Comparison of ENCODE assay signal across 8 cellular contexts in genomic region chr3:184335291-184335660, GRCh38. TPM values are rescaled to one million over a fixed set of nuclear protein-coding genes. Genes with fewer than 3 reads are reported as not detected.
A peak's percentile ranks its signal among the peaks of the same experiment; 100 is the strongest.
DNase-seq lines count a peak whose midpoint lies in the region; ATAC-seq and TF ChIP-seq lines count a peak whose summit lies in the region.

No MANE protein-coding gene starts in this region.

- no peaks in the 10 kb centered on the region for H3K4me1 ChIP-seq in Caco-2
- peaks cover 0 to 6% (median 0%) of the 10 kb centered on the region in 4 donors for H3K4me1 ChIP-seq in right lobe of liver
- peaks cover 32 to 47% (median 39%) of the 10 kb centered on the region in 4 donors for H3K4me1 ChIP-seq in upper lobe of left lung

- H3K27ac ChIP-seq in right lobe of liver: peak overlapping the region; percentile 70 to 91 (median 75)
- peak overlapping the region; percentile 93 to 97 (median 95) for H3K27ac ChIP-seq in upper lobe of left lung

- peak overlapping the region; percentile 53 for H3K27ac Mint-ChIP-seq in Caco-2 (ENCODE audit: unreplicated experiment)
- H3K27ac Mint-ChIP-seq in activated naive CD8-positive, alpha-beta T cell treated with anti-CD3 and anti-CD28 coated beads for 36 hours: peak overlapping the region; percentile 89

- no peaks in the 10 kb centered on the region for H3K27me3 ChIP-seq in Caco-2 (replicated peaks; ENCODE audit: control insufficient read depth, insufficient read depth, low read length)
- H3K27me3 ChIP-seq in right lobe of liver: no peaks in the 10 kb centered on the region
- no peaks in the 10 kb centered on the region for H3K27me3 ChIP-seq in upper lobe of left lung

- POLR2A ChIA-PET in Caco-2 (lab: Charles Lee): no interaction called here

- peak overlapping the region; percentile 77 for H3K4me3 Mint-ChIP-seq in Caco-2 (ENCODE audit: unreplicated experiment)
- peak overlapping the region; percentile 80 for H3K4me3 Mint-ChIP-seq in activated naive CD8-positive, alpha-beta T cell treated with anti-CD3 and anti-CD28 coated beads for 36 hours

- no TSS peak for BruUV-seq in Caco-2 (replicated peaks; lab: Mats Ljungman, UMichigan)

- TF ChIP-seq CTCF in Caco-2 (IDR thresholded peaks at IDR 0.05; ENCODE audit: insufficient read depth in 1 of 2, low read depth in 1 of 2, low read length in 1 of 2, severe bottlenecking in 1 of 2, unreplicated experiment in 1 of 2): no peak
- TF ChIP-seq CTCF in right lobe of liver (IDR thresholded peaks at IDR 0.05): no peak
- TF ChIP-seq CTCF in upper lobe of left lung (IDR thresholded peaks at IDR 0.05): no peak

- TF ChIP-seq POLR2A in right lobe of liver (IDR thresholded peaks at IDR 0.05) (no peak), upper lobe of left lung (IDR thresholded peaks at IDR 0.05) (no peak)

- H3K36me3 ChIP-seq in Caco-2 (ENCODE audit: control insufficient read depth, insufficient read depth, low read length) (peaks cover 6% of the 10 kb centered on the region), right lobe of liver (peaks cover 12 to 49% (median 33%) of the 10 kb centered on the region in 4 donors), upper lobe of left lung (peaks cover 32 to 52% (median 43%) of the 10 kb centered on the region in 4 donors)

- H3K4me1 Mint-ChIP-seq in Caco-2 (ENCODE audit: low read depth, unreplicated experiment): no peaks in the 10 kb centered on the region
- H3K4me1 Mint-ChIP-seq in activated naive CD8-positive, alpha-beta T cell treated with anti-CD3 and anti-CD28 coated beads for 36 hours: peaks cover 45% of the 10 kb centered on the region

- H3K9me3 Mint-ChIP-seq in Caco-2 (ENCODE audit: unreplicated experiment): no peaks in the 10 kb centered on the region
- H3K9me3 Mint-ChIP-seq in activated naive CD8-positive, alpha-beta T cell treated with anti-CD3 and anti-CD28 coated beads for 36 hours: no peaks in the 10 kb centered on the region

- H3K4me3 ChIP-seq in Caco-2 (ENCODE audit: low read depth, low read length): peak overlapping the region; percentile 23
- H3K4me3 ChIP-seq in right lobe of liver: peak overlapping the region in 2 of 3 donors; percentile 65 to 68
- H3K4me3 ChIP-seq in upper lobe of left lung: peak overlapping the region in 3 of 4 donors; percentile 67 to 93 (median 87)

- WGBS in right lobe of liver (ENCODE audit: insufficient coverage, low coverage, low lambda C conversion rate, missing lambda C conversion rate): 36% methylated on average over 3 of the region's 4 CpGs
- 61 to 94% methylated on average over 2 to 4 of the region's 4 CpGs for WGBS in upper lobe of left lung, 2 donors

- peak; percentile 5 for ATAC-seq in HG03159 (IDR thresholded peaks at IDR 0.05; ENCODE audit: unreplicated experiment)
- ATAC-seq in right lobe of liver: peak; percentile 8 to 24 (median 10)
- peak in 1 of 2 donors; percentile 0 for ATAC-seq in upper lobe of left lung (ENCODE audit: low FRiP score in 2 of 2)

- no peaks in the 10 kb centered on the region for H3K9me3 ChIP-seq in Caco-2
- H3K9me3 ChIP-seq in right lobe of liver: no peaks in the 10 kb centered on the region
- H3K9me3 ChIP-seq in upper lobe of left lung: no peaks in the 10 kb centered on the region

- H3K36me3 Mint-ChIP-seq in Caco-2 (ENCODE audit: insufficient read depth, unreplicated experiment): peaks cover 86% of the 10 kb centered on the region
- H3K36me3 Mint-ChIP-seq in activated naive CD8-positive, alpha-beta T cell treated with anti-CD3 and anti-CD28 coated beads for 36 hours: peaks cover 39% of the 10 kb centered on the region

- intact Hi-C loops in Caco-2 (cut with micrococcal nuclease; ENCODE audit: unreplicated experiment) (no loop called here), right lobe of liver (cut with DNase I) (no loop called here)

- CTCF ChIA-PET in Caco-2 (lab: Charles Lee): interaction anchor here (1.0 kb wide), 1 partner anchor 10 kb away, joined by 3 read pairs; no protein-coding TSS in a partner anchor

- DNase-seq in Caco-2 (no peak), right lobe of liver (no peak), upper lobe of left lung (no peak), AG08395 (ENCODE audit: low spot score) (no peak), DMS153 (lab: John Stamatoyannopoulos, UW) (no peak), MV-4-11 (lab: John Stamatoyannopoulos, UW) (no peak)
- DNase-seq in activated naive CD8-positive, alpha-beta T cell treated with anti-CD3 and anti-CD28 coated beads for 36 hours: no peak

- no peaks in the 10 kb centered on the region for H3K27me3 Mint-ChIP-seq in Caco-2 (ENCODE audit: insufficient read depth, unreplicated experiment)
- no peaks in the 10 kb centered on the region for H3K27me3 Mint-ChIP-seq in activated naive CD8-positive, alpha-beta T cell treated with anti-CD3 and anti-CD28 coated beads for 36 hours

- TF ChIP-seq EP300 in upper lobe of left lung (IDR thresholded peaks at IDR 0.05): no peak

RNA-seq across cellular contexts. Expression of gene FAM131A, which starts 2.1 kb away (rescaled TPM):
- total RNA-seq in Caco-2 (2022) (6.1 and 6.7 TPM in 2 replicates), right lobe of liver (1 to 10 TPM; 2.4 to 6.5 (median 3.1) TPM), upper lobe of left lung (10 to 100 TPM; 14.8 to 52.7 (median 25.2) TPM)
- total RNA-seq in activated naive CD8-positive, alpha-beta T cell treated with anti-CD3 and anti-CD28 coated beads for 36 hours: 1 to 10 TPM; 2.1 to 3.4 TPM

RNA-seq across cellular contexts. Expression of gene EIF4G1, which starts 20.9 kb away (rescaled TPM):
- 410 and 423 TPM in 2 replicates for total RNA-seq in Caco-2 (2022)
- total RNA-seq in activated naive CD8-positive, alpha-beta T cell treated with anti-CD3 and anti-CD28 coated beads for 36 hours: 100 to 1,000 TPM; 644 to 660 TPM
- total RNA-seq in right lobe of liver: 100 to 1,000 TPM; 262 to 368 (median 291) TPM
- 100 to 1,000 TPM; 278 to 408 (median 326) TPM for total RNA-seq in upper lobe of left lung

RNA-seq across cellular contexts. Expression of gene CLCN2, which starts 26.1 kb away (rescaled TPM):
- total RNA-seq in Caco-2 (2022): 23.0 and 28.6 TPM in 2 replicates
- total RNA-seq in activated naive CD8-positive, alpha-beta T cell treated with anti-CD3 and anti-CD28 coated beads for 36 hours: 1 to 10 TPM; 5.0 to 6.8 TPM
- 1 to 10 TPM; 1.8 to 2.9 (median 2.5) TPM for total RNA-seq in right lobe of liver
- 10 to 100 TPM in 1 of 6 donors, 1 to 10 TPM in 5; 3.0 to 14.7 (median 5.3) TPM for total RNA-seq in upper lobe of left lung

RNA-seq across cellular contexts. Expression of gene POLR2H, which starts 26.2 kb away (rescaled TPM):
- 96.4 and 101 TPM in 2 replicates for total RNA-seq in Caco-2 (2022)
- total RNA-seq in activated naive CD8-positive, alpha-beta T cell treated with anti-CD3 and anti-CD28 coated beads for 36 hours: 100 to 1,000 TPM; 175 to 177 TPM
- total RNA-seq in right lobe of liver: 10 to 100 TPM; 27.4 to 65.7 (median 35.3) TPM
- total RNA-seq in upper lobe of left lung: 100 to 1,000 TPM in 1 of 6 donors, 10 to 100 TPM in 5; 41.4 to 235 (median 66.2) TPM

RNA-seq across cellular contexts. Expression of gene PSMD2, which starts 36.2 kb away (rescaled TPM):
- total RNA-seq in Caco-2 (2022) (285 and 294 TPM in 2 replicates), right lobe of liver (100 to 1,000 TPM in 3 of 6 experiments, 10 to 100 TPM in 3; 85.5 to 153 (median 103) TPM), upper lobe of left lung (100 to 1,000 TPM; 144 to 259 (median 165) TPM)
- 100 to 1,000 TPM; 257 to 282 TPM for total RNA-seq in activated naive CD8-positive, alpha-beta T cell treated with anti-CD3 and anti-CD28 coated beads for 36 hours

Comparison
In these comparisons a context has a peak if more than half of its experiments do, and no peak if none do; other contexts are left out.
1. H3K4me3 ChIP-seq: peak in every context shown above with its lines; median percentile 87 in upper lobe of left lung; 66 in right lobe of liver; 23 in Caco-2.